ENCODE assay signal across 8 cellular contexts in genomic region chr5:177601126-177601525, GRCh38. TPM values are rescaled to one million over a fixed set of nuclear protein-coding genes. Genes with fewer than 3 reads are reported as not detected.
DNase-seq lines count a peak whose midpoint lies in the region; ATAC-seq, FAIRE-seq and TF ChIP-seq lines count a peak whose summit lies in the region.

No MANE protein-coding gene starts in this region.

- POLR2A ChIA-PET in PC-3 (lab: Charles Lee; ENCODE audit: unreplicated experiment): no interaction called here
- POLR2A ChIA-PET in H1 (lab: Charles Lee; ENCODE audit: partially characterized antibody): interaction anchor here (0.6 to 8.8 kb wide), 5 partner anchors 9 to 108 kb away, joined by 3 to 72 read pairs (median 3); partner anchors contain the start of gene TMED9

- no peak overlapping the region for H2BK12ac ChIP-seq in H1 (ENCODE audit: low read depth, low read length)

- H3K4me1 ChIP-seq in DND-41 (ENCODE audit: insufficient read depth, low read length) (peaks cover 29% of the 10 kb centered on the region), PC-3 (ENCODE audit: insufficient read depth, low read length) (peaks cover 9% of the 10 kb centered on the region; the same call in 1 of the 2 replicates), H1 (replicated peaks in 1 of 4; ENCODE audit: control insufficient read depth in 3 of 4, insufficient read depth in 4 of 4, low read length in 3 of 4) (peaks cover 0 to 3% (median 2%) of the 10 kb centered on the region in 4 experiments; a peak in 3 of 7 replicates)

- peak overlapping the region; percentile 52 to 83; a peak in 3 of 4 replicates for H3K4me3 ChIP-seq in DND-41 (ENCODE audit: low read depth in 1 of 2, low read length in 2 of 2)
- H3K4me3 ChIP-seq in PC-3 (ENCODE audit: low read length): peak overlapping the region; percentile 99
- peak overlapping the region in 3 of 4 experiments; percentile 66 to 97 (median 82); a peak in 6 of 8 replicates for H3K4me3 ChIP-seq in H1 (ENCODE audit: extremely low read depth in 1 of 4, insufficient read depth in 2 of 4, low read depth in 3 of 4, low read length in 4 of 4)

- no peak overlapping the region for H2BK15ac ChIP-seq in H1 (ENCODE audit: low read length)

- H4K91ac ChIP-seq in H1 (replicated peaks; ENCODE audit: insufficient read length, low read length): no peak overlapping the region

- TF ChIP-seq POLR2A in H1 (IDR thresholded peaks at IDR 0.05; ENCODE audit: control extremely low read depth in 1 of 2, low read depth in 2 of 2, low read length in 2 of 2): no peak

- CTCF ChIA-PET in PC-3 (lab: Charles Lee): no interaction called here
- CTCF ChIA-PET in H1 (lab: Charles Lee; ENCODE audit: partially characterized antibody): interaction anchor here (1.5 kb wide), 1 partner anchor 41 kb away, joined by 3 read pairs; no protein-coding TSS in a partner anchor

- no peaks in the 10 kb centered on the region; the same call in none of the 2 replicates for H3K79me1 ChIP-seq in H1 (ENCODE audit: low read depth, low read length)

- no peak for TF ChIP-seq RAD21 in H1 (IDR thresholded peaks at IDR 0.05 in 1 of 2, conservative IDR thresholded peaks at IDR 0.05 in 1 of 2; ENCODE audit: low read depth in 2 of 2, low read length in 2 of 2)

- DNase-seq in DND-41: no peak
- DNase-seq in PC-3: no peak
- DNase-seq in H1 (ENCODE audit: low read depth in 1 of 2, low spot score in 2 of 2): no peak
- no peak for DNase-seq in osteocyte (ENCODE audit: extremely low spot score, unreplicated experiment)
- no peak for DNase-seq in posterior vena cava (ENCODE audit: low spot score)
- DNase-seq in stimulated activated CD4-positive, alpha-beta T cell treated with anti-CD3 and anti-CD28 coated beads, Interleukin-1b, Interleukin-23, amount 100 ng/mL, for 48 hours: no peak
- DNase-seq in NCI-H187 (lab: John Stamatoyannopoulos, UW): no peak

- H3K23me2 ChIP-seq in H1 (ENCODE audit: low read depth, low read length): peaks cover 9% of the 10 kb centered on the region

- H3K18ac ChIP-seq in H1 (ENCODE audit: extremely low read depth, low read length): no peak overlapping the region

- no peak overlapping the region for H3K4ac ChIP-seq in H1 (replicated peaks; ENCODE audit: insufficient read length, low read depth, low read length)

- no peaks in the 10 kb centered on the region for H3F3A ChIP-seq in PC-3 (ENCODE audit: low read length, unreplicated experiment)

- no peak overlapping the region for H2AFZ ChIP-seq in DND-41 (ENCODE audit: low read depth, low read length)
- H2AFZ ChIP-seq in PC-3 (ENCODE audit: low read length): no peak overlapping the region
- H2AFZ ChIP-seq in H1 (ENCODE audit: low read length): no peak overlapping the region

- BruUV-seq in PC-3 (replicated peaks; lab: Mats Ljungman, UMichigan): no TSS peak

- peaks cover 19% of the 10 kb centered on the region for H3K4me1 Mint-ChIP-seq in osteocyte (ENCODE audit: unreplicated experiment)

- no peaks in the 10 kb centered on the region for H3K9me2 ChIP-seq in PC-3 (replicated peaks; ENCODE audit: low read length)

- H2BK5ac ChIP-seq in H1 (ENCODE audit: low read depth, low read length): no peak overlapping the region

- H3K27ac Mint-ChIP-seq in osteocyte (ENCODE audit: unreplicated experiment): peak overlapping the region; percentile 92

- H2BK20ac ChIP-seq in H1 (ENCODE audit: low read length): no peak overlapping the region

- H3K79me2 ChIP-seq in DND-41 (ENCODE audit: insufficient read depth, low read length) (peaks cover 13% of the 10 kb centered on the region), PC-3 (ENCODE audit: low read length) (peaks cover 16% of the 10 kb centered on the region), H1 (ENCODE audit: control insufficient read depth in 1 of 2, insufficient read depth in 2 of 2, low read length in 2 of 2) (peaks cover 0 to 4% of the 10 kb centered on the region in 2 experiments; a peak in 1 of 4 replicates)

- no peaks in the 10 kb centered on the region for H3K27me3 ChIP-seq in DND-41 (ENCODE audit: insufficient read depth, low read length, poor library complexity)
- no peaks in the 10 kb centered on the region for H3K27me3 ChIP-seq in PC-3 (ENCODE audit: low read length)
- peaks cover 0 to 2% (median 0%) of the 10 kb centered on the region in 4 experiments; a peak in 2 of 7 replicates for H3K27me3 ChIP-seq in H1 (replicated peaks in 1 of 4; ENCODE audit: control insufficient read depth in 3 of 4, extremely low read depth in 1 of 4, insufficient read depth in 3 of 4, low read length in 3 of 4)

- intact Hi-C loops in PC-3 (cut with micrococcal nuclease): loop anchor here (2.0 kb wide), 1 partner anchor 84 kb away; the partner anchor contains the start of gene DDX41
- intact Hi-C loops in posterior vena cava (cut with DNase I): no loop called here

- H4K20me1 ChIP-seq in DND-41 (ENCODE audit: insufficient read depth, low read length) (peaks cover 8% of the 10 kb centered on the region; the same call in 1 of the 2 replicates), PC-3 (ENCODE audit: low read length) (no peaks in the 10 kb centered on the region), H1 (replicated peaks in 1 of 2; ENCODE audit: control insufficient read depth in 1 of 2, insufficient read depth in 2 of 2, low read length in 2 of 2) (peaks cover 0 to 2% of the 10 kb centered on the region in 2 experiments)

- H3K9ac ChIP-seq in DND-41 (ENCODE audit: low read depth, low read length) (peak overlapping the region; percentile 91), PC-3 (ENCODE audit: low read length) (no peak overlapping the region; the same call in 1 of the 2 replicates), H1 (replicated peaks in 1 of 4; ENCODE audit: extremely low read depth in 1 of 4, low read depth in 3 of 4, low read length in 3 of 4) (no peak overlapping the region)

- H2AK5ac ChIP-seq in H1 (ENCODE audit: low read depth, low read length): 0 out of 2 replicates have a peak overlapping the region, but pooled peaks have one; percentile 88

- H4K5ac ChIP-seq in H1 (ENCODE audit: insufficient read length, low read depth, low read length): no peak overlapping the region

- H4K8ac ChIP-seq in H1 (ENCODE audit: extremely low read depth, insufficient read depth, low read length): no peak overlapping the region

- H3K36me3 ChIP-seq in DND-41 (ENCODE audit: insufficient read depth, low read length): peaks cover 7% of the 10 kb centered on the region
- peaks cover 8% of the 10 kb centered on the region; the same call in 1 of the 2 replicates for H3K36me3 ChIP-seq in PC-3 (ENCODE audit: low read depth, low read length)
- H3K36me3 ChIP-seq in H1 (ENCODE audit: control insufficient read depth in 2 of 4, insufficient read depth in 4 of 4, low read length in 3 of 4): peaks cover 0 to 6% (median 3%) of the 10 kb centered on the region in 4 experiments; a peak in 4 of 8 replicates

- H3K56ac ChIP-seq in H1 (replicated peaks; ENCODE audit: insufficient read length, low read depth, low read length): no peak overlapping the region

- 92% methylated on average over 11 of the region's 11 CpGs; no CpG with 5 or more reads in 1 of the 2 experiments for WGBS in H1 (ENCODE audit: extremely low coverage in 1 of 2, insufficient coverage in 1 of 2, insufficient read length in 1 of 2, insufficient replicate concordance in 2 of 2, low coverage in 1 of 2, low lambda C conversion rate in 2 of 2, missing lambda C conversion rate in 1 of 2), 2 experiments

- no peak overlapping the region for H3K23ac ChIP-seq in H1 (ENCODE audit: insufficient read length)

- H3K9me3 Mint-ChIP-seq in osteocyte (ENCODE audit: unreplicated experiment): no peaks in the 10 kb centered on the region

- no peaks in the 10 kb centered on the region for H3K27me3 Mint-ChIP-seq in osteocyte (ENCODE audit: unreplicated experiment)

- peaks cover 9% of the 10 kb centered on the region for H3K36me3 Mint-ChIP-seq in osteocyte (ENCODE audit: unreplicated experiment)

- H3K14ac ChIP-seq in H1 (ENCODE audit: insufficient read length): no peak overlapping the region

- H3K4me3 Mint-ChIP-seq in osteocyte (ENCODE audit: unreplicated experiment): peak overlapping the region; percentile 95

- H2BK120ac ChIP-seq in H1 (replicated peaks; ENCODE audit: low read depth, low read length): no peak overlapping the region

- TF ChIP-seq CTCF in DND-41 (IDR thresholded peaks at IDR 0.05; ENCODE audit: borderline replicate concordance, extremely low read depth, low read length, poor library complexity, severe bottlenecking): no peak
- no peak for TF ChIP-seq CTCF in PC-3 (conservative IDR thresholded peaks at IDR 0.05; ENCODE audit: low read depth, low read length)
- TF ChIP-seq CTCF in H1 (IDR thresholded peaks at IDR 0.05; ENCODE audit: control extremely low read depth in 1 of 3, insufficient read depth in 1 of 3, low read depth in 1 of 3, low read length in 3 of 3): no peak
- TF ChIP-seq CTCF in osteocyte (IDR thresholded peaks at IDR 0.05): no peak

- ATAC-seq in DND-41 (ENCODE audit: insufficient read depth, low read depth) (no peak), PC-3 (no peak), HG02885 (IDR thresholded peaks at IDR 0.05; ENCODE audit: poor library complexity, unreplicated experiment) (no peak)

- TF ChIP-seq EP300 in H1 (IDR thresholded peaks at IDR 0.05; ENCODE audit: borderline replicate concordance in 1 of 2, low read depth in 2 of 2, low read length in 2 of 2): no peak

- H3K4me2 ChIP-seq in DND-41 (ENCODE audit: insufficient read depth, low read length) (peak overlapping the region; percentile 96), PC-3 (ENCODE audit: low read length) (peak overlapping the region; percentile 100), H1 (ENCODE audit: insufficient read depth in 1 of 2, low read depth in 2 of 2, low read length in 2 of 2) (peak overlapping the region; percentile 91 to 100)

- peak overlapping the region; percentile 75 for H3K27ac ChIP-seq in DND-41 (ENCODE audit: low read length)
- H3K27ac ChIP-seq in PC-3 (ENCODE audit: low read length): no peak overlapping the region
- H3K27ac ChIP-seq in H1 (ENCODE audit: low read depth, low read length): no peak overlapping the region

- H3K9me3 ChIP-seq in DND-41 (ENCODE audit: insufficient read depth, low read length, severe bottlenecking) (no peaks in the 10 kb centered on the region), PC-3 (ENCODE audit: low read length) (no peaks in the 10 kb centered on the region), H1 (ENCODE audit: insufficient read depth in 2 of 2, low read depth in 1 of 2, low read length in 1 of 2) (no peaks in the 10 kb centered on the region)

- no peak for FAIRE-seq in H1 (lab: Jason Lieb, UNC)

RNA-seq across cellular contexts. Expression of gene B4GALT7, which starts 1.2 kb away (rescaled TPM):
- 33.8 and 41.6 TPM in 2 replicates for total RNA-seq in PC-3 (2014; rRNA removed)
- total RNA-seq in H1 (2021; fragmentation: NEBNext Ultra II Directional; extraction: Animal tissue kit (Norgen Biotek cat#: 25700)): 17.3 and 18.7 TPM in 2 replicates
- 31.9 and 38.1 TPM in 2 replicates for polyA plus RNA-seq in H1 (2011; rRNA removed)
- polyA plus RNA-seq in H1 (2011; cell fraction: cytosol; rRNA removed): 20.5 TPM
- 31.9 TPM for polyA plus RNA-seq in H1 (2011; cell fraction: nucleus; rRNA removed)
- 11.0 to 19.8 TPM (median 17.2 TPM) in 4 replicates for polyA plus RNA-seq in H1 (2012, experiment 1 of 2)
- polyA plus RNA-seq in H1 (2012, experiment 2 of 2): 15.4 TPM
- polyA plus RNA-seq in H1 (2013, experiment 1 of 2): 18.9 TPM
- 18.5 TPM for polyA plus RNA-seq in H1 (2013, experiment 2 of 2)
- polyA minus RNA-seq in H1 (2011; rRNA and poly(A)+ RNA removed): 8.7 and 14.8 TPM in 2 replicates
- 12.3 TPM for polyA minus RNA-seq in H1 (2011; cell fraction: cytosol; rRNA and poly(A)+ RNA removed)
- 21.8 TPM for polyA minus RNA-seq in H1 (2011; cell fraction: nucleus; rRNA and poly(A)+ RNA removed)
- 34.9 and 36.0 TPM in 2 replicates for total RNA-seq in osteocyte
- 10 to 100 TPM; 17.1 to 17.6 TPM for total RNA-seq in posterior vena cava

RNA-seq across cellular contexts. Expression of gene TMED9, which starts 9.1 kb away (rescaled TPM):
- total RNA-seq in PC-3 (2014; rRNA removed) (217 and 261 TPM in 2 replicates), osteocyte (216 and 248 TPM in 2 replicates), posterior vena cava (100 to 1,000 TPM; 117 TPM)
- total RNA-seq in H1 (2021; fragmentation: NEBNext Ultra II Directional; extraction: Animal tissue kit (Norgen Biotek cat#: 25700)): 156 and 160 TPM in 2 replicates
- 130 and 141 TPM in 2 replicates for polyA plus RNA-seq in H1 (2011; rRNA removed)
- 185 TPM for polyA plus RNA-seq in H1 (2011; cell fraction: cytosol; rRNA removed)
- 119 TPM for polyA plus RNA-seq in H1 (2011; cell fraction: nucleus; rRNA removed)
- polyA plus RNA-seq in H1 (2012, experiment 1 of 2): 124 to 218 TPM (median 205 TPM) in 4 replicates
- polyA plus RNA-seq in H1 (2012, experiment 2 of 2): 162 TPM
- 141 TPM for polyA plus RNA-seq in H1 (2013, experiment 1 of 2)
- 178 TPM for polyA plus RNA-seq in H1 (2013, experiment 2 of 2)
- 187 and 190 TPM in 2 replicates for polyA minus RNA-seq in H1 (2011; rRNA and poly(A)+ RNA removed)
- polyA minus RNA-seq in H1 (2011; cell fraction: cytosol; rRNA and poly(A)+ RNA removed): 74.6 TPM
- polyA minus RNA-seq in H1 (2011; cell fraction: nucleus; rRNA and poly(A)+ RNA removed): 46.5 TPM

RNA-seq across cellular contexts. Expression of gene FAM193B, which starts 46.8 kb away (rescaled TPM):
- total RNA-seq in PC-3 (2014; rRNA removed): 33.9 and 41.1 TPM in 2 replicates
- 69.8 and 75.2 TPM in 2 replicates for total RNA-seq in H1 (2021; fragmentation: NEBNext Ultra II Directional; extraction: Animal tissue kit (Norgen Biotek cat#: 25700))
- polyA plus RNA-seq in H1 (2011; rRNA removed): 49.9 and 91.8 TPM in 2 replicates
- polyA plus RNA-seq in H1 (2011; cell fraction: cytosol; rRNA removed): 70.5 TPM
- polyA plus RNA-seq in H1 (2011; cell fraction: nucleus; rRNA removed): 384 TPM
- 57.7 to 86.6 TPM (median 81.0 TPM) in 4 replicates for polyA plus RNA-seq in H1 (2012, experiment 1 of 2)
- polyA plus RNA-seq in H1 (2012, experiment 2 of 2): 67.9 TPM
- 59.7 TPM for polyA plus RNA-seq in H1 (2013, experiment 1 of 2)
- 54.0 TPM for polyA plus RNA-seq in H1 (2013, experiment 2 of 2)
- 23.4 and 37.6 TPM in 2 replicates for polyA minus RNA-seq in H1 (2011; rRNA and poly(A)+ RNA removed)
- 34.4 TPM for polyA minus RNA-seq in H1 (2011; cell fraction: cytosol; rRNA and poly(A)+ RNA removed)
- polyA minus RNA-seq in H1 (2011; cell fraction: nucleus; rRNA and poly(A)+ RNA removed): 53.4 TPM
- total RNA-seq in osteocyte: 82.0 and 97.2 TPM in 2 replicates
- total RNA-seq in posterior vena cava: 10 to 100 TPM; 33.6 to 36.5 TPM
